1 cellular context compared by ENCODE assay signal in genomic region chr14:63800083-63800482, GRCh38.
TF ChIP-seq lines count a peak whose summit lies in the region.

No MANE protein-coding gene starts in this region.

TF ChIP-seq in endothelial cell of umbilical vein, 7 proteins besides CTCF, POLR2A, EP300 and RAD21:
- no peak for TF ChIP-seq MYC (IDR thresholded peaks at IDR 0.05; ENCODE audit: low read depth, low read length)
- TF ChIP-seq FOS (IDR thresholded peaks at IDR 0.05; ENCODE audit: borderline replicate concordance, insufficient read depth, low read length), result no peak
TF ChIP-seq in endothelial cell of umbilical vein: peak in this region for 0.
